In genomic region chr6:107642348-107643347, GRCh38 we compare ENCODE assay signal across 14 cellular contexts.
DNase-seq lines count a peak whose midpoint lies in the region; ATAC-seq and TF ChIP-seq lines count a peak whose summit lies in the region.
"Had no signal": no experiment of that assay in that cellular context is flagged by ENCODE, and none has a peak within 500 bp of the region (broad histone marks: within the 10 kb centered on the region; RNA-seq: fewer than 3 reads in every experiment).

No MANE protein-coding gene starts in this region.

- no peak for TF ChIP-seq CTCF in mesothelial cell of epicardium (IDR thresholded peaks at IDR 0.05; ENCODE audit: unreplicated experiment)

- ATAC-seq in GM18499 (IDR thresholded peaks at IDR 0.05; ENCODE audit: insufficient read depth, unreplicated experiment) (peak; percentile 75), GM21786 (IDR thresholded peaks at IDR 0.05; ENCODE audit: unreplicated experiment) (peak; percentile 78), GM18907 (IDR thresholded peaks at IDR 0.05; ENCODE audit: unreplicated experiment) (no peak)
- ATAC-seq: GM23338; stimulated activated naive CD8-positive, alpha-beta T cell treated with anti-CD3 and anti-CD28 coated beads, Interleukin-15, Interleukin-2, amounts not matched to agents 100 U/mL and 50 U/mL, for 24 hours had no signal

- H3K4me3 Mint-ChIP-seq in mesothelial cell of epicardium, result no peak overlapping the region
- H3K4me3 Mint-ChIP-seq: GM23338 had no signal

- H3K9me3 Mint-ChIP-seq in mesothelial cell of epicardium, result no peaks in the 10 kb centered on the region
- H3K9me3 Mint-ChIP-seq: GM23338 had no signal

- peaks cover 8% of the 10 kb centered on the region for H3K4me1 Mint-ChIP-seq in mesothelial cell of epicardium
- H3K4me1 Mint-ChIP-seq: GM23338 had no signal

- no peak overlapping the region for H3K27ac Mint-ChIP-seq in mesothelial cell of epicardium
- H3K27ac Mint-ChIP-seq: GM23338 had no signal

- H3K27me3 Mint-ChIP-seq in mesothelial cell of epicardium (ENCODE audit: low read depth), result peaks cover 2% of the 10 kb centered on the region

- DNase-seq in MV-4-11 (lab: John Stamatoyannopoulos, UW), result peak; percentile 46
- peak; percentile 60 for DNase-seq in left kidney (ENCODE audit: low read depth, low spot score)
- no peak for DNase-seq in NK-92 treated with Interleukin-12 subunit alpha and Interleukin-12 subunit beta, amount 100 ng/mL, for 24 hours (lab: John Stamatoyannopoulos, UW)
- no peak for DNase-seq in mesothelial cell of epicardium (ENCODE audit: low spot score in 2 of 2, unreplicated experiment in 2 of 2)
- DNase-seq in cerebellar cortex (ENCODE audit: low spot score), result no peak
- DNase-seq: activated CD8-positive, alpha-beta memory T cell treated with anti-CD3 and anti-CD28 coated beads, Interleukin-2, amount 50 U/mL, for 4 hours; BE2C; NCI-H446 treated with DMSO at 0.1 percent for 48 hours; stimulated activated CD4-positive, alpha-beta T cell treated with anti-CD3 and anti-CD28 coated beads, Interleukin-2, amount 100 ng/mL, for 48 hours; stimulated activated naive CD8-positive, alpha-beta T cell treated with anti-CD3 and anti-CD28 coated beads, Interleukin-15, Interleukin-2, amounts not matched to agents 100 U/mL and 50 U/mL, for 24 hours had no signal

- H3K36me3 Mint-ChIP-seq in mesothelial cell of epicardium, result no peaks in the 10 kb centered on the region

Comparison
In these comparisons a context has a peak if more than half of its experiments do, and no peak if none do; other contexts are left out.
1. DNase-seq: peak in MV-4-11 (single experiment) and left kidney (single experiment); none in NK-92 treated with Interleukin-12 subunit alpha and Interleukin-12 subunit beta, amount 100 ng/mL, for 24 hours (single experiment), mesothelial cell of epicardium (0 of 2) and cerebellar cortex (single experiment).